In the genomic region with DNA sequence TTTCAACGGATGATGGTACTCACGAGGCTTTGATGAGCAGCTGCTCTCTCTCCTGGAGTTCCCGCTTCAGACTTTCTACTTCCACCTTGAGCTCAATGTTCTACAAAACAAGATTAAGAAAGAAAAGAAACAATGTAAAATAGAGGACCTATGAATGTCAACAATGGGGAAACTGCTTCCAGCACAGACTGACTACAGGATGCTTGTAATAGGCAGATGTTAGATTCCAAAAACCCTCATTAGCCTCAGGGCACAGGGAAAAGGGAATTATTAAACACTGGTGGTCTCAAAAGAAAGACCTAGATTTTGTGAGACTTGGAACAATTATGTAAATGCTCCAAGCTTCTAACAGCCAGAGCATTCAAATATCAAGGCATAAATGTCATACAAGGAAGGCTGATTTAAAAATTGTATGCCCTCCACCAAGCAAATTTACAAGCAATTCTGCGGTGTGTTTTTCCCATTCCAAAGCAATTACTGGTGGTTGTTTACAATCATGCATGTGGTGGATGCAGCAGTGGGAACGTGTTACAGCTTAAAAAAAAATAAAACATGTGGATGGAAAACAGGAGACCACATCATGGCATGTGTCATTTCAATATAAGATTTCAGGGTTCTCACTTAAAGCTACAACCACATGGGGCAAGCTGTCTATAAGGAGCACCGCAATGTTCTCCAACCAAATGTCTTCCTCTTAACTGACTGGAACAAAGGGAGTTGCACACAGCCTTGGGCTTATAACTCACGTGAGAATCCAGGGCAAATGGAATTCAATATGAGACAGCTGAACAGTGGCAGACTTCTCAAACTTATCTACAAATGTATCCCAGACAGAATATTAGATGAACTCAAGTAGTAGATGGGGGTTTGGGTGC, we compare ENCODE assay signal across 19 cellular contexts.
"Had no signal": no experiment of that assay in that cellular context is flagged by ENCODE, and none has a peak within 500 bp of the region (broad histone marks: within the 10 kb centered on the region; RNA-seq: fewer than 3 reads in every experiment).

No MANE protein-coding gene starts in this region.

- H3K79me2 ChIP-seq: parathyroid adenoma had no signal

- H3K9ac ChIP-seq: parathyroid adenoma had no signal

- DNase-seq: activated B cell treated with CpG ODN at 0.5 μM for 24 hours; activated CD4-positive, alpha-beta memory T cell treated with anti-CD3 and anti-CD28 coated beads for 36 hours; activated CD4-positive, alpha-beta T cell treated with anti-CD3 and anti-CD28 coated beads for 36 hours; activated effector memory CD4-positive, alpha-beta T cell treated with anti-CD3 and anti-CD28 coated beads, Interleukin-2, amount 50 U/mL, for 16 hours; effector memory CD4-positive, alpha-beta T cell; heart left ventricle; nucleus accumbens; right lobe of liver; small intestine; stimulated activated CD4-positive, alpha-beta T cell treated with anti-CD3 and anti-CD28 coated beads, Interleukin-2, amount 100 ng/mL, for 24 hours; stimulated activated naive CD8-positive, alpha-beta T cell treated with anti-CD3 and anti-CD28 coated beads, Interleukin-15, amount 100 ng/mL, for 72 hours; T1000; tibial artery had no signal

- H3K36me3 ChIP-seq: breast epithelium had no signal

- H3K27me3 ChIP-seq: breast epithelium, heart left ventricle, right lobe of liver, tibial artery had no signal

- H3K27me3 Mint-ChIP-seq: activated B cell treated with CpG ODN at 0.5 μM for 24 hours; activated CD4-positive, alpha-beta memory T cell treated with anti-CD3 and anti-CD28 coated beads for 36 hours; activated CD4-positive, alpha-beta T cell treated with anti-CD3 and anti-CD28 coated beads for 36 hours; activated naive CD4-positive, alpha-beta T cell treated with anti-CD3 and anti-CD28 coated beads, Interleukin-2, amount 50 U/mL, for 24 hours; central memory CD8-positive, alpha-beta T cell; stimulated activated naive CD8-positive, alpha-beta T cell treated with anti-CD3 and anti-CD28 coated beads, Interleukin-15, amount 100 ng/mL, for 72 hours had no signal

- H3K4me1 ChIP-seq: breast epithelium, heart left ventricle, parathyroid adenoma, tibial artery had no signal

- ATAC-seq: activated CD4-positive, alpha-beta T cell treated with anti-CD3 and anti-CD28 coated beads for 36 hours; heart left ventricle; right lobe of liver; stimulated activated effector memory CD8-positive, alpha-beta T cell treated with anti-CD3 and anti-CD28 coated beads, Interleukin-12 subunit alpha, Interleukin-12 subunit beta, amount 100 ng/mL, for 72 hours; stimulated activated naive CD8-positive, alpha-beta T cell treated with anti-CD3 and anti-CD28 coated beads, Interleukin-15, amount 100 ng/mL, for 72 hours had no signal

- H3K27ac ChIP-seq: breast epithelium, heart left ventricle, parathyroid adenoma, right lobe of liver, tibial artery had no signal

- H3K4me1 Mint-ChIP-seq: activated B cell treated with CpG ODN at 0.5 μM for 24 hours; stimulated activated naive CD8-positive, alpha-beta T cell treated with anti-CD3 and anti-CD28 coated beads, Interleukin-15, amount 100 ng/mL, for 72 hours had no signal

- H3K9me3 ChIP-seq: breast epithelium, heart left ventricle, right lobe of liver, tibial artery had no signal

- H2AFZ ChIP-seq: parathyroid adenoma had no signal

- H3K4me3 Mint-ChIP-seq: activated B cell treated with CpG ODN at 0.5 μM for 24 hours; activated CD4-positive, alpha-beta memory T cell treated with anti-CD3 and anti-CD28 coated beads for 36 hours; activated CD4-positive, alpha-beta T cell treated with anti-CD3 and anti-CD28 coated beads for 36 hours; activated naive CD4-positive, alpha-beta T cell treated with anti-CD3 and anti-CD28 coated beads, Interleukin-2, amount 50 U/mL, for 24 hours; central memory CD8-positive, alpha-beta T cell; stimulated activated effector memory CD8-positive, alpha-beta T cell treated with anti-CD3 and anti-CD28 coated beads, Interleukin-12 subunit alpha, Interleukin-12 subunit beta, amount 100 ng/mL, for 72 hours; stimulated activated naive CD8-positive, alpha-beta T cell treated with anti-CD3 and anti-CD28 coated beads, Interleukin-15, amount 100 ng/mL, for 72 hours; T-helper 1 cell treated with Interleukin-12 subunit alpha and Interleukin-12 subunit beta and Interleukin-4 antibody, amounts not matched to agents 30 μg/mL and 1 μg/mL, for 36 hours had no signal

- H3K4me3 ChIP-seq: breast epithelium, heart left ventricle, right lobe of liver, tibial artery had no signal

- H3K9me3 Mint-ChIP-seq: activated B cell treated with CpG ODN at 0.5 μM for 24 hours; activated CD4-positive, alpha-beta memory T cell treated with anti-CD3 and anti-CD28 coated beads for 36 hours; activated naive CD4-positive, alpha-beta T cell treated with anti-CD3 and anti-CD28 coated beads, Interleukin-2, amount 50 U/mL, for 24 hours; central memory CD8-positive, alpha-beta T cell; stimulated activated effector memory CD8-positive, alpha-beta T cell treated with anti-CD3 and anti-CD28 coated beads, Interleukin-12 subunit alpha, Interleukin-12 subunit beta, amount 100 ng/mL, for 72 hours; stimulated activated naive CD8-positive, alpha-beta T cell treated with anti-CD3 and anti-CD28 coated beads, Interleukin-15, amount 100 ng/mL, for 72 hours; T-helper 1 cell treated with Interleukin-12 subunit alpha and Interleukin-12 subunit beta and Interleukin-4 antibody, amounts not matched to agents 30 μg/mL and 1 μg/mL, for 36 hours had no signal

- H3K27ac Mint-ChIP-seq: activated B cell treated with CpG ODN at 0.5 μM for 24 hours; activated CD4-positive, alpha-beta memory T cell treated with anti-CD3 and anti-CD28 coated beads for 36 hours; activated CD4-positive, alpha-beta T cell treated with anti-CD3 and anti-CD28 coated beads for 36 hours; activated naive CD4-positive, alpha-beta T cell treated with anti-CD3 and anti-CD28 coated beads, Interleukin-2, amount 50 U/mL, for 24 hours; stimulated activated effector memory CD8-positive, alpha-beta T cell treated with anti-CD3 and anti-CD28 coated beads, Interleukin-12 subunit alpha, Interleukin-12 subunit beta, amount 100 ng/mL, for 72 hours; stimulated activated naive CD8-positive, alpha-beta T cell treated with anti-CD3 and anti-CD28 coated beads, Interleukin-15, amount 100 ng/mL, for 72 hours; T-helper 1 cell treated with Interleukin-12 subunit alpha and Interleukin-12 subunit beta and Interleukin-4 antibody, amounts not matched to agents 30 μg/mL and 1 μg/mL, for 36 hours had no signal
